2 cellular contexts compared by ENCODE assay signal in the genomic region with DNA sequence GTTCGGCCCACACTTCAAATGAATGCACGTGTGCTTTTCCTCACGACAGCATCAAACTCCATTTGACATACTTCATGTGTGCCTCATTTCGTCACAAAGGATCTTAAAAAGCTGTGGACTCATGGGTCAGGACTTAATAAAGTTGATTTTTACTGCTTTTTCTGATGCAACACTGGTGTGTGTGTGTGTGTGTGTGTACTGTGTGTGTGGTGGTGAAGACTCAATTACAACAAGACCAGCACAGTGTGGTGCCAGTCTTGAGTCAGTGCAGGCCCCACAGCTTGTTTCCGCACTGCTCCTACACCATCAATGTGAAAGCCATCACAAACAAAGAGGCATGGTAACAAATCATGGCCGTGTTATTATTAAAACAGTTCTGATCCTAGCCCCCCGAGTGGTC.
TF ChIP-seq lines count a peak whose summit lies in the region.

No MANE protein-coding gene starts in this region.

TF ChIP-seq in GM23338, 12 proteins besides CTCF, POLR2A, EP300 and RAD21 (continued from another document):
- TF ChIP-seq, protein P1, sequence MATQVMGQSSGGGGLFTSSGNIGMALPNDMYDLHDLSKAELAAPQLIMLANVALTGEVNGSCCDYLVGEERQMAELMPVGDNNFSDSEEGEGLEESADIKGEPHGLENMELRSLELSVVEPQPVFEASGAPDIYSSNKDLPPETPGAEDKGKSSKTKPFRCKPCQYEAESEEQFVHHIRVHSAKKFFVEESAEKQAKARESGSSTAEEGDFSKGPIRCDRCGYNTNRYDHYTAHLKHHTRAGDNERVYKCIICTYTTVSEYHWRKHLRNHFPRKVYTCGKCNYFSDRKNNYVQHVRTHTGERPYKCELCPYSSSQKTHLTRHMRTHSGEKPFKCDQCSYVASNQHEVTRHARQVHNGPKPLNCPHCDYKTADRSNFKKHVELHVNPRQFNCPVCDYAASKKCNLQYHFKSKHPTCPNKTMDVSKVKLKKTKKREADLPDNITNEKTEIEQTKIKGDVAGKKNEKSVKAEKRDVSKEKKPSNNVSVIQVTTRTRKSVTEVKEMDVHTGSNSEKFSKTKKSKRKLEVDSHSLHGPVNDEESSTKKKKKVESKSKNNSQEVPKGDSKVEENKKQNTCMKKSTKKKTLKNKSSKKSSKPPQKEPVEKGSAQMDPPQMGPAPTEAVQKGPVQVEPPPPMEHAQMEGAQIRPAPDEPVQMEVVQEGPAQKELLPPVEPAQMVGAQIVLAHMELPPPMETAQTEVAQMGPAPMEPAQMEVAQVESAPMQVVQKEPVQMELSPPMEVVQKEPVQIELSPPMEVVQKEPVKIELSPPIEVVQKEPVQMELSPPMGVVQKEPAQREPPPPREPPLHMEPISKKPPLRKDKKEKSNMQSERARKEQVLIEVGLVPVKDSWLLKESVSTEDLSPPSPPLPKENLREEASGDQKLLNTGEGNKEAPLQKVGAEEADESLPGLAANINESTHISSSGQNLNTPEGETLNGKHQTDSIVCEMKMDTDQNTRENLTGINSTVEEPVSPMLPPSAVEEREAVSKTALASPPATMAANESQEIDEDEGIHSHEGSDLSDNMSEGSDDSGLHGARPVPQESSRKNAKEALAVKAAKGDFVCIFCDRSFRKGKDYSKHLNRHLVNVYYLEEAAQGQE (IDR thresholded peaks at IDR 0.05; ENCODE audit: unreplicated experiment): no peak
- TF ChIP-seq JUNB (IDR thresholded peaks at IDR 0.05; ENCODE audit: unreplicated experiment): no peak
- no peak for TF ChIP-seq ZNF331 (CRISPR knock-in tag; IDR thresholded peaks at IDR 0.05; ENCODE audit: low read depth)
- TF ChIP-seq ZNF114 (CRISPR knock-in tag; IDR thresholded peaks at IDR 0.05): no peak
- no peak for TF ChIP-seq ETS1 (IDR thresholded peaks at IDR 0.05)
- TF ChIP-seq, protein P2, sequence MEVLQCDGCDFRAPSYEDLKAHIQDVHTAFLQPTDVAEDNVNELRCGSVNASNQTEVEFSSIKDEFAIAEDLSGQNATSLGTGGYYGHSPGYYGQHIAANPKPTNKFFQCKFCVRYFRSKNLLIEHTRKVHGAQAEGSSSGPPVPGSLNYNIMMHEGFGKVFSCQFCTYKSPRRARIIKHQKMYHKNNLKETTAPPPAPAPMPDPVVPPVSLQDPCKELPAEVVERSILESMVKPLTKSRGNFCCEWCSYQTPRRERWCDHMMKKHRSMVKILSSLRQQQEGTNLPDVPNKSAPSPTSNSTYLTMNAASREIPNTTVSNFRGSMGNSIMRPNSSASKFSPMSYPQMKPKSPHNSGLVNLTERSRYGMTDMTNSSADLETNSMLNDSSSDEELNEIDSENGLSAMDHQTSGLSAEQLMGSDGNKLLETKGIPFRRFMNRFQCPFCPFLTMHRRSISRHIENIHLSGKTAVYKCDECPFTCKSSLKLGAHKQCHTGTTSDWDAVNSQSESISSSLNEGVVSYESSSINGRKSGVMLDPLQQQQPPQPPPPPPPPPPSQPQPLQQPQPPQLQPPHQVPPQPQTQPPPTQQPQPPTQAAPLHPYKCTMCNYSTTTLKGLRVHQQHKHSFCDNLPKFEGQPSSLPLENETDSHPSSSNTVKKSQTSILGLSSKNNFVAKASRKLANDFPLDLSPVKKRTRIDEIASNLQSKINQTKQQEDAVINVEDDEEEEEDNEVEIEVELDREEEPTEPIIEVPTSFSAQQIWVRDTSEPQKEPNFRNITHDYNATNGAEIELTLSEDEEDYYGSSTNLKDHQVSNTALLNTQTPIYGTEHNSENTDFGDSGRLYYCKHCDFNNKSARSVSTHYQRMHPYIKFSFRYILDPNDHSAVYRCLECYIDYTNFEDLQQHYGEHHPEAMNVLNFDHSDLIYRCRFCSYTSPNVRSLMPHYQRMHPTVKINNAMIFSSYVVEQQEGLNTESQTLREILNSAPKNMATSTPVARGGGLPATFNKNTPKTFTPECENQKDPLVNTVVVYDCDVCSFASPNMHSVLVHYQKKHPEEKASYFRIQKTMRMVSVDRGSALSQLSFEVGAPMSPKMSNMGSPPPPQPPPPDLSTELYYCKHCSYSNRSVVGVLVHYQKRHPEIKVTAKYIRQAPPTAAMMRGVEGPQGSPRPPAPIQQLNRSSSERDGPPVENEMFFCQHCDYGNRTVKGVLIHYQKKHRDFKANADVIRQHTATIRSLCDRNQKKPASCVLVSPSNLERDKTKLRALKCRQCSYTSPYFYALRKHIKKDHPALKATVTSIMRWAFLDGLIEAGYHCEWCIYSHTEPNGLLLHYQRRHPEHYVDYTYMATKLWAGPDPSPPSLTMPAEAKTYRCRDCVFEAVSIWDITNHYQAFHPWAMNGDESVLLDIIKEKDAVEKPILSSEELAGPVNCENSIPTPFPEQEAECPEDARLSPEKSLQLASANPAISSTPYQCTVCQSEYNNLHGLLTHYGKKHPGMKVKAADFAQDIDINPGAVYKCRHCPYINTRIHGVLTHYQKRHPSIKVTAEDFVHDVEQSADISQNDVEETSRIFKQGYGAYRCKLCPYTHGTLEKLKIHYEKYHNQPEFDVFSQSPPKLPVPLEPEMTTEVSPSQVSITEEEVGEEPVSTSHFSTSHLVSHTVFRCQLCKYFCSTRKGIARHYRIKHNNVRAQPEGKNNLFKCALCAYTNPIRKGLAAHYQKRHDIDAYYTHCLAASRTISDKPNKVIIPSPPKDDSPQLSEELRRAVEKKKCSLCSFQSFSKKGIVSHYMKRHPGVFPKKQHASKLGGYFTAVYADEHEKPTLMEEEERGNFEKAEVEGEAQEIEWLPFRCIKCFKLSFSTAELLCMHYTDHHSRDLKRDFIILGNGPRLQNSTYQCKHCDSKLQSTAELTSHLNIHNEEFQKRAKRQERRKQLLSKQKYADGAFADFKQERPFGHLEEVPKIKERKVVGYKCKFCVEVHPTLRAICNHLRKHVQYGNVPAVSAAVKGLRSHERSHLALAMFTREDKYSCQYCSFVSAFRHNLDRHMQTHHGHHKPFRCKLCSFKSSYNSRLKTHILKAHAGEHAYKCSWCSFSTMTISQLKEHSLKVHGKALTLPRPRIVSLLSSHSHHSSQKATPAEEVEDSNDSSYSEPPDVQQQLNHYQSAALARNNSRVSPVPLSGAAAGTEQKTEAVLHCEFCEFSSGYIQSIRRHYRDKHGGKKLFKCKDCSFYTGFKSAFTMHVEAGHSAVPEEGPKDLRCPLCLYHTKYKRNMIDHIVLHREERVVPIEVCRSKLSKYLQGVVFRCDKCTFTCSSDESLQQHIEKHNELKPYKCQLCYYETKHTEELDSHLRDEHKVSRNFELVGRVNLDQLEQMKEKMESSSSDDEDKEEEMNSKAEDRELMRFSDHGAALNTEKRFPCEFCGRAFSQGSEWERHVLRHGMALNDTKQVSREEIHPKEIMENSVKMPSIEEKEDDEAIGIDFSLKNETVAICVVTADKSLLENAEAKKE (CRISPR knock-in tag; IDR thresholded peaks at IDR 0.05): no peak
- no peak for TF ChIP-seq EZH2 (IDR thresholded peaks at IDR 0.05; ENCODE audit: low read depth, unreplicated experiment)

TF ChIP-seq in WTC11, 78 proteins besides CTCF, POLR2A, EP300 and RAD21 (continued from another document):
- TF ChIP-seq FOXP4 (CRISPR knock-in tag; IDR thresholded peaks at IDR 0.05) (no peak), NFE2L1 (CRISPR knock-in tag; IDR thresholded peaks at IDR 0.05) (no peak), TEAD1 (CRISPR knock-in tag; IDR thresholded peaks at IDR 0.05) (no peak)
